ENCODE assay signal across 24 cellular contexts in genomic region chr17:45001310-45001709, GRCh38. TPM values are rescaled to one million over a fixed set of nuclear protein-coding genes. Genes with fewer than 3 reads are reported as not detected.
DNase-seq lines count a peak whose midpoint lies in the region; ATAC-seq and TF ChIP-seq lines count a peak whose summit lies in the region.
"Had no signal": no experiment of that assay in that cellular context is flagged by ENCODE, and none has a peak within 500 bp of the region (broad histone marks: within the 10 kb centered on the region; RNA-seq: fewer than 3 reads in every experiment).

No MANE protein-coding gene starts in this region.

- H3K4me1 Mint-ChIP-seq in glutamatergic neuron (ENCODE audit: low read depth, unreplicated experiment) = peaks cover 20% of the 10 kb centered on the region
- H3K4me1 Mint-ChIP-seq in progenitor cell of endocrine pancreas (ENCODE audit: low read depth) = peaks cover 31% of the 10 kb centered on the region
- H3K4me1 Mint-ChIP-seq: CD4-positive, CD25-positive, alpha-beta regulatory T cell had no signal

- no peak for ATAC-seq in HG03175 (IDR thresholded peaks at IDR 0.05; ENCODE audit: unreplicated experiment)
- ATAC-seq: HCT116 had no signal

- TF ChIP-seq CTCF in glutamatergic neuron (IDR thresholded peaks at IDR 0.05; ENCODE audit: partially characterized antibody, unreplicated experiment) (no peak), progenitor cell of endocrine pancreas (IDR thresholded peaks at IDR 0.05; ENCODE audit: unreplicated experiment) (no peak)

- H3K27ac Mint-ChIP-seq in glutamatergic neuron (ENCODE audit: unreplicated experiment) (no peak overlapping the region), progenitor cell of endocrine pancreas (peak overlapping the region; percentile 80)

- H3K9me3 Mint-ChIP-seq in glutamatergic neuron (ENCODE audit: unreplicated experiment) (peaks cover 12% of the 10 kb centered on the region), progenitor cell of endocrine pancreas (ENCODE audit: low read depth) (peaks cover 9% of the 10 kb centered on the region)

- H3K36me3 Mint-ChIP-seq in glutamatergic neuron (ENCODE audit: unreplicated experiment) = peaks cover 20% of the 10 kb centered on the region
- no peaks in the 10 kb centered on the region for H3K36me3 Mint-ChIP-seq in progenitor cell of endocrine pancreas (ENCODE audit: insufficient read depth)
- H3K36me3 Mint-ChIP-seq: CD4-positive, CD25-positive, alpha-beta regulatory T cell had no signal

- H3K4me3 Mint-ChIP-seq in glutamatergic neuron (ENCODE audit: unreplicated experiment) = peak overlapping the region; percentile 52
- H3K4me3 Mint-ChIP-seq in progenitor cell of endocrine pancreas (ENCODE audit: low read depth) = peak overlapping the region; percentile 16
- H3K4me3 Mint-ChIP-seq: CD4-positive, CD25-positive, alpha-beta regulatory T cell had no signal

- peaks cover 12% of the 10 kb centered on the region for H3K27me3 Mint-ChIP-seq in glutamatergic neuron (ENCODE audit: unreplicated experiment)
- peaks cover 18% of the 10 kb centered on the region for H3K27me3 Mint-ChIP-seq in progenitor cell of endocrine pancreas

- DNase-seq in NCI-H1417 (lab: John Stamatoyannopoulos, UW) = peak in 2 of 3 experiments; percentile 57 to 78
- no peak for DNase-seq in NCI-H1417 treated with DMSO at 0.1 percent for 48 hours (lab: John Stamatoyannopoulos, UW)
- peak; percentile 95 for DNase-seq in NCI-H510A treated with DMSO at 0.1 percent for 48 hours (lab: John Stamatoyannopoulos, UW)
- DNase-seq in glutamatergic neuron = no peak
- DNase-seq in progenitor cell of endocrine pancreas (ENCODE audit: low spot score, unreplicated experiment) = no peak
- DNase-seq in HUDEP-2 (lab: John Stamatoyannopoulos, UW; ENCODE audit: unreplicated experiment in 76 of 76) = no peak
- no peak for DNase-seq in Ammon's horn (ENCODE audit: low spot score)
- DNase-seq: 8988T; CD4-positive, CD25-positive, alpha-beta regulatory T cell; DMS79 treated with DMSO at 0.1 percent for 48 hours; GF-D8; GOT3; Karpas-422; NCI-H1105; NCI-H1694 treated with DMSO at 0.1 percent for 48 hours; NCI-H2081; NCI-H2171 treated with DMSO at 0.1 percent for 48 hours; NCI-H345; NCI-H524 treated with DMSO at 0.1 percent for 48 hours; OCI-M1; Peyer's patch; SIG-M5 had no signal

RNA-seq across cellular contexts. Expression of gene C1QL1, which starts 33.2 kb away (rescaled TPM):
- total RNA-seq in glutamatergic neuron (ENCODE audit: unreplicated experiment) (14.6 TPM), progenitor cell of endocrine pancreas (36.2 and 37.0 TPM in 2 replicates)
- total RNA-seq: CD4-positive, CD25-positive, alpha-beta regulatory T cell had no signal

RNA-seq across cellular contexts. Expression of gene DCAKD, which starts 50.1 kb away (rescaled TPM):
- total RNA-seq in glutamatergic neuron (ENCODE audit: unreplicated experiment) (39.9 TPM), progenitor cell of endocrine pancreas (65.0 and 68.1 TPM in 2 replicates)

RNA-seq across cellular contexts. Expression of gene KIF18B, which starts 53.7 kb away (rescaled TPM):
- 7.4 TPM for total RNA-seq in glutamatergic neuron (ENCODE audit: unreplicated experiment)
- total RNA-seq in progenitor cell of endocrine pancreas = 27.7 and 32.2 TPM in 2 replicates

RNA-seq across cellular contexts. Expression of gene NMT1, which starts 59.8 kb away (rescaled TPM):
- total RNA-seq in glutamatergic neuron (ENCODE audit: unreplicated experiment) = 96.5 TPM
- 97.4 and 98.7 TPM in 2 replicates for total RNA-seq in progenitor cell of endocrine pancreas

Comparison
In these comparisons a context has a peak if more than half of its experiments do, and no peak if none do; other contexts are left out.
1. DNase-seq: peak in NCI-H1417 (2 of 3) and NCI-H510A treated with DMSO at 0.1 percent for 48 hours (single experiment); none in NCI-H1417 treated with DMSO at 0.1 percent for 48 hours (single experiment), glutamatergic neuron (single experiment), progenitor cell of endocrine pancreas (single experiment), HUDEP-2 (0 of 76) and Ammon's horn (single experiment).